24 cellular contexts compared by ENCODE assay signal in the genomic region with DNA sequence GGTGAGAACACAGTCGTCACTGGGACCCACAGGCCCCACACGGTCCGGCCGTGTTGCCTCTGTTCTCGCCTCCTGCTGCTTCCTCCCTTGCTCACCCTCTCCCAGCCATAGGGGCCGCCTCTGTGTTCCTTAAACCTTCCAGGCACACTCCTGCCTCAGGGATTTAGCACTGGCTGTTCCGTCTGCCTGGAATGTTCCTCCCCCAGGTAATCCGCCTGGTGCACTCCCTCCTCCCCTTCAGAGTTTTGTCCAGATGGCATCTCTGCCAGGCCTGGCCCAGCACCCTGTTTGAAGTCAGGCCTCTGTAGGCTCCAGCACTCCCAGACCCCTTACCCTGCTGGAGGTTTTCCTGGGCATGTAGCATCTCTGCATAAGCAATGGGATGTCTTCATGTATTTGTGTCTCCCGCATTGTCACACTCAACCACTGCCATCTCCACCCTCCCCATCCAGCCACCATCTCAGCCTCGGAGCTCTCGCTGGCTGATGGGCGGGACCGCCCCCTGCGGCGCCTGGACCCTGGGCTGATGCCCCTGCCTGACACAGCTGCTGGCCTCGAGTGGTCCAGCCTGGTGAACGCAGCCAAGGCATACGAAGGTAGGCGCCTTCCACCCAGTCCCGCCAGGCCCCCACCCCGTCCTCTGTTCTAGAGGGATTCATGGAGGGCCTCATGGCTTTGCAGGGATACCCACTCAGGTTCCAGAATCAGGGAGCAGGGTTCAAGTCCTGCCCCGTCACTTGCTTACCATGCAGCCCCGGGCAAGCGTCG. TPM values are rescaled to one million over a fixed set of nuclear protein-coding genes. Genes with fewer than 3 reads are reported as not detected.
"Had no signal": no experiment of that assay in that cellular context is flagged by ENCODE, and none has a peak within 500 bp of the region (broad histone marks: within the 10 kb centered on the region; RNA-seq: fewer than 3 reads in every experiment).

No MANE protein-coding gene starts in this region.

- H3K9me3 ChIP-seq: Peyer's patch, SJCRH30, SK-N-SH had no signal

- H3K27ac ChIP-seq: KMS-11, Peyer's patch, SJCRH30, VCaP had no signal

- H3K4me1 ChIP-seq: Peyer's patch, SJCRH30 had no signal

- FAIRE-seq: astrocyte had no signal

- DNase-seq: activated CD4-positive, alpha-beta memory T cell treated with anti-CD3 and anti-CD28 coated beads for 36 hours; activated CD4-positive, alpha-beta T cell treated with anti-CD3 and anti-CD28 coated beads, Interleukin-2, amount 10 ng/mL, durations not matched to agents 7 days and 5 days; activated CD4-positive, CD25-positive, alpha-beta regulatory T cell; activated CD8-positive, alpha-beta memory T cell treated with anti-CD3 and anti-CD28 coated beads for 24 hours; activated effector memory CD4-positive, alpha-beta T cell treated with anti-CD3 and anti-CD28 coated beads, Interleukin-2, amount 50 U/mL, for 16 hours; activated naive CD4-positive, alpha-beta T cell treated with Interleukin-2 at 50 U/mL for 16 hours; activated naive CD8-positive, alpha-beta T cell treated with anti-CD3 and anti-CD28 coated beads, Interleukin-2, amount 50 U/mL, for 24 hours; activated T-cell treated with anti-CD3 and anti-CD28 coated beads, Interleukin-2, amount 50 U/mL, for 4 hours; amniotic stem cell; NCI-H1092; NCI-H1417; NCI-H1694; NCI-H2029; NCI-H2107; NCI-H510A treated with DMSO at 0.1 percent for 48 hours; NCI-H748 treated with DMSO at 0.1 percent for 48 hours; Peyer's patch; SJCRH30; SK-N-SH; T-helper 1 cell had no signal

- H3K27me3 ChIP-seq: Peyer's patch, SJCRH30 had no signal

- H3K4me3 ChIP-seq: Peyer's patch, SJCRH30 had no signal

- H3K9ac ChIP-seq: KMS-11, SK-N-SH had no signal

RNA-seq across cellular contexts. Expression of a gene that starts 25.9 kb away (rescaled TPM):
- total RNA-seq: Peyer's patch had no signal

RNA-seq across cellular contexts. Expression of a gene that starts 58.1 kb away (rescaled TPM):
- total RNA-seq: activated CD4-positive, alpha-beta T cell treated with anti-CD3 and anti-CD28 coated beads, Interleukin-2, amount 10 ng/mL, durations not matched to agents 7 days and 5 days; MCF 10A had no signal
